ENCODE assay signal across 15 cellular contexts in genomic region chr19:6209233-6209632, GRCh38.
"Had no signal": no experiment of that assay in that cellular context is flagged by ENCODE, and none has a peak within 500 bp of the region (broad histone marks: within the 10 kb centered on the region; RNA-seq: fewer than 3 reads in every experiment).

No MANE protein-coding gene starts in this region.

- H3K27ac ChIP-seq: adrenal gland, prostate gland, tibial nerve had no signal

- H3K4me1 ChIP-seq: adrenal gland, prostate gland had no signal

- ATAC-seq: esophagus mucosa; natural killer cell treated with Interleukin-12 subunit alpha and Interleukin-12 subunit beta and Interleukin-15 and Interleukin-18, amount 100 ng/mL, for 72 hours; right cardiac atrium had no signal

- H3K27me3 ChIP-seq: adrenal gland, dorsolateral prefrontal cortex, tibial nerve had no signal

- DNase-seq: activated CD4-positive, alpha-beta T cell treated with anti-CD3 and anti-CD28 coated beads for 1 hour; activated CD4-positive, alpha-beta T cell treated with anti-CD3 and anti-CD28 coated beads, Interleukin-2, amount 50 U/mL, for 48 hours; kidney glomerular epithelial cell; nucleus accumbens; right cardiac atrium; small intestine; stimulated activated CD4-positive, alpha-beta T cell treated with anti-CD3 and anti-CD28 coated beads, Interleukin-4, amount 100 ng/mL, for 24 hours; stimulated activated naive CD4-positive, alpha-beta T cell; T1000 had no signal

- H3K36me3 ChIP-seq: prostate gland had no signal

- H3K4me3 ChIP-seq: adrenal gland, dorsolateral prefrontal cortex, prostate gland, tibial nerve had no signal

- H3K9me3 ChIP-seq: adrenal gland, prostate gland, tibial nerve had no signal
